ENCODE assay signal across 23 cellular contexts in the genomic region with DNA sequence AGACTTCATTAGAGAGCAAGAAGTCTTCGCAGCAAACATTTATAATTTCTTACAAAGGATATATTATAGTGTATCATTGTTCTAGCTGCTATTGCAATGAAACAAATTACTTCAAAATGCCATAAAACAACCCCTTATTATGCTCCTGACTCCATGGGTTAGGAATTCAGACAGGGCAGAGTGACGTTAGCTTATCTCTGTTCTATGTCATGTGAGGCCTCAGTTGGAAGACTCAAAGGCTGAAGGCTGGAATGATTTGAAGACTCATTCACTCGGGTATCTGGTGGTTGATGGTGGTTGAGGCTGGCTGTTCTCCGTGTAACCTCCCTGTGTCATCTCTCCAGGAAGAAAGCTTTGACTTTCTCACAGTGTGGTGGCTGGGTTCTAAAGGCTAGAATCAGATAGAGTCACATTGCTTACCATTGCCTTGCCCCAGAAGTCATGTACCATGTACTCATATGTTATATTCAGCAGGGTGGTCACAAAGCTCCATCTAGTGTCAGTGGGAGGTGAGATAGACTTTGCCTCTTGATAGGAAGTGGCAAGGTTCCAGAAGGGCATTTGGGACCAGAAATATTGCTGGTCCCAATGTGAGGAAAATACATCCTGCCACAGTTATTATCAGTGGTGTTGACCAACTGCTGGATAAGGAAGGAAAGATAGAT.
DNase-seq lines count a peak whose midpoint lies in the region; ATAC-seq and TF ChIP-seq lines count a peak whose summit lies in the region.
"Had no signal": no experiment of that assay in that cellular context is flagged by ENCODE, and none has a peak within 500 bp of the region (broad histone marks: within the 10 kb centered on the region; RNA-seq: fewer than 3 reads in every experiment).

No MANE protein-coding gene starts in this region.

- no peaks in the 10 kb centered on the region for H3K9me2 ChIP-seq in SK-N-SH

- no peaks in the 10 kb centered on the region for H3K36me3 ChIP-seq in SK-N-SH (replicated peaks in 1 of 2; ENCODE audit: control insufficient read depth in 1 of 2, insufficient read depth in 2 of 2, low read length in 1 of 2)
- H3K36me3 ChIP-seq: SJCRH30 had no signal

- no peaks in the 10 kb centered on the region for H3K9me3 ChIP-seq in SK-N-SH
- H3K9me3 ChIP-seq: SJCRH30 had no signal

- no peak for TF ChIP-seq RAD21 in SK-N-SH (IDR thresholded peaks at IDR 0.05; ENCODE audit: low read length)

- no peaks in the 10 kb centered on the region for H4K20me1 ChIP-seq in SK-N-SH (ENCODE audit: insufficient read depth)

- ATAC-seq in SK-N-SH treated with all-trans-retinoic acid at 6 μM for 48 hours (no peak), HG03521 (IDR thresholded peaks at IDR 0.05; ENCODE audit: unreplicated experiment) (no peak)
- no peak for ATAC-seq in stimulated activated naive CD8-positive, alpha-beta T cell treated with anti-CD3 and anti-CD28 coated beads, Interleukin-15, Interleukin-2, amounts not matched to agents 100 U/mL and 50 U/mL, for 24 hours

- no peak overlapping the region for H2AFZ ChIP-seq in SK-N-SH (ENCODE audit: low read depth)
- H2AFZ ChIP-seq: GM23248, PC-9 had no signal

- H3K4me3 ChIP-seq in SK-N-SH (ENCODE audit: low read depth in 2 of 2, low read length in 1 of 2), result no peak overlapping the region
- H3K4me3 ChIP-seq: GM23248, PC-9, SJCRH30 had no signal

- H3K4me2 ChIP-seq in SK-N-SH, result no peak overlapping the region
- H3K4me2 ChIP-seq: PC-9 had no signal

- no peaks in the 10 kb centered on the region for H3F3A ChIP-seq in SK-N-SH (replicated peaks; ENCODE audit: insufficient read depth)

- no peak for TF ChIP-seq CTCF in SK-N-SH (IDR thresholded peaks at IDR 0.05)

- no peaks in the 10 kb centered on the region for H3K79me2 ChIP-seq in SK-N-SH (ENCODE audit: insufficient read depth)

- no peak for TF ChIP-seq EP300 in SK-N-SH (IDR thresholded peaks at IDR 0.05; ENCODE audit: borderline replicate concordance in 1 of 2, low read depth in 1 of 2, low read length in 1 of 2)

- WGBS in SK-N-SH (ENCODE audit: low lambda C conversion rate), result 12% methylated on average over 4 of the region's 4 CpGs

- H3K4me1 ChIP-seq in SK-N-SH (ENCODE audit: control insufficient read depth in 1 of 2, insufficient read depth in 2 of 2, low read depth in 1 of 2, low read length in 1 of 2), result no peaks in the 10 kb centered on the region
- H3K4me1 ChIP-seq: SJCRH30 had no signal

- DNase-seq in SK-N-SH, result no peak
- DNase-seq in amniotic epithelial cell (ENCODE audit: low read depth), result peak; percentile 32
- peak; percentile 70 for DNase-seq in islet precursor cell
- peak; percentile 13 for DNase-seq in stromal cell of bone marrow (ENCODE audit: low read depth)
- DNase-seq in stimulated activated naive CD8-positive, alpha-beta T cell treated with anti-CD3 and anti-CD28 coated beads, Interleukin-15, Interleukin-2, amounts not matched to agents 100 U/mL and 50 U/mL, for 24 hours, result no peak
- no peak for DNase-seq in mesenteric fat pad (ENCODE audit: low spot score)
- DNase-seq: 8988T; CD4-positive, alpha-beta T cell; DMS153; GF-D8; GM23248; HCEC 1CT; NCI-H1105; NCI-H1694; NCI-H2081 treated with DMSO at 0.1 percent for 48 hours; NCI-H2227 treated with DMSO at 0.1 percent for 48 hours; NCI-H510A treated with DMSO at 0.1 percent for 48 hours; NCI-H82; SJCRH30 had no signal

- CTCF ChIA-PET in SK-N-SH (lab: Yijun Ruan, JAX), result interaction anchor here (0.6 to 1.1 kb wide), 2 partner anchors 40 to 42 kb away, joined by 3 to 4 read pairs; no protein-coding TSS in a partner anchor

- H3K9ac ChIP-seq in SK-N-SH, result no peak overlapping the region
- H3K9ac ChIP-seq: GM23248 had no signal

- POLR2A ChIA-PET in SK-N-SH (lab: Yijun Ruan, JAX), result no interaction called here

- no peak overlapping the region for H3K27ac ChIP-seq in SK-N-SH (ENCODE audit: low read depth in 2 of 2, low read length in 1 of 2)
- H3K27ac ChIP-seq: GM23248, HL-60, PC-9, SJCRH30 had no signal

- H3K27me3 ChIP-seq in SK-N-SH (ENCODE audit: insufficient read depth), result no peaks in the 10 kb centered on the region
- H3K27me3 ChIP-seq: SJCRH30 had no signal

TF ChIP-seq in SK-N-SH treated with all-trans-retinoic acid at 6 μM for 48 hours, 23 proteins besides CTCF, POLR2A, EP300 and RAD21:
- TF ChIP-seq OSR1 (CRISPR knock-in tag; IDR thresholded peaks at IDR 0.05) (no peak), ZFP30 (CRISPR knock-in tag; IDR thresholded peaks at IDR 0.05) (no peak), TCF4 (CRISPR knock-in tag; IDR thresholded peaks at IDR 0.05; ENCODE audit: borderline replicate concordance) (no peak), CREB5 (CRISPR knock-in tag; IDR thresholded peaks at IDR 0.05; ENCODE audit: low read depth) (no peak), ISL1 (CRISPR knock-in tag; IDR thresholded peaks at IDR 0.05) (peak; percentile 53), ARNTL (CRISPR knock-in tag; IDR thresholded peaks at IDR 0.05; ENCODE audit: borderline replicate concordance, low read depth) (no peak)

TF ChIP-seq in SK-N-SH, 30 proteins besides CTCF, POLR2A, EP300 and RAD21:
- TF ChIP-seq, protein P1, sequence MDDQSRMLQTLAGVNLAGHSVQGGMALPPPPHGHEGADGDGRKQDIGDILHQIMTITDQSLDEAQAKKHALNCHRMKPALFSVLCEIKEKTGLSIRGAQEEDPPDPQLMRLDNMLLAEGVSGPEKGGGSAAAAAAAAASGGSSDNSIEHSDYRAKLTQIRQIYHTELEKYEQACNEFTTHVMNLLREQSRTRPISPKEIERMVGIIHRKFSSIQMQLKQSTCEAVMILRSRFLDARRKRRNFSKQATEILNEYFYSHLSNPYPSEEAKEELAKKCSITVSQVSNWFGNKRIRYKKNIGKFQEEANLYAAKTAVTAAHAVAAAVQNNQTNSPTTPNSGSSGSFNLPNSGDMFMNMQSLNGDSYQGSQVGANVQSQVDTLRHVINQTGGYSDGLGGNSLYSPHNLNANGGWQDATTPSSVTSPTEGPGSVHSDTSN (IDR thresholded peaks at IDR 0.05), result no peak
- TF ChIP-seq TAF1 (IDR thresholded peaks at IDR 0.05; ENCODE audit: borderline replicate concordance, low read depth, low read length) (no peak), RXRA (IDR thresholded peaks at IDR 0.05; ENCODE audit: borderline replicate concordance, low read depth) (no peak), POLR2AphosphoS5 (IDR thresholded peaks at IDR 0.05; ENCODE audit: low read depth, low read length) (no peak), CHD2 (IDR thresholded peaks at IDR 0.05; ENCODE audit: low read length, partially characterized antibody) (no peak), GATA2 (CRISPR knock-in tag; IDR thresholded peaks at IDR 0.05) (no peak), TCF12 (IDR thresholded peaks at IDR 0.05) (no peak), REST (IDR thresholded peaks at IDR 0.05; ENCODE audit: low read depth, low read length) (no peak), SIN3A (IDR thresholded peaks at IDR 0.05; ENCODE audit: borderline replicate concordance, low read depth, low read length) (no peak), FOSL2 (IDR thresholded peaks at IDR 0.05; ENCODE audit: borderline replicate concordance, low read depth) (no peak)
- TF ChIP-seq, protein P2, sequence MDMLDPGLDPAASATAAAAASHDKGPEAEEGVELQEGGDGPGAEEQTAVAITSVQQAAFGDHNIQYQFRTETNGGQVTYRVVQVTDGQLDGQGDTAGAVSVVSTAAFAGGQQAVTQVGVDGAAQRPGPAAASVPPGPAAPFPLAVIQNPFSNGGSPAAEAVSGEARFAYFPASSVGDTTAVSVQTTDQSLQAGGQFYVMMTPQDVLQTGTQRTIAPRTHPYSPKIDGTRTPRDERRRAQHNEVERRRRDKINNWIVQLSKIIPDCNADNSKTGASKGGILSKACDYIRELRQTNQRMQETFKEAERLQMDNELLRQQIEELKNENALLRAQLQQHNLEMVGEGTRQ (IDR thresholded peaks at IDR 0.05; ENCODE audit: borderline replicate concordance, low read depth, low read length), result no peak

Comparison
In these comparisons a context has a peak if more than half of its experiments do, and no peak if none do; other contexts are left out.
1. DNase-seq: peak in amniotic epithelial cell (single experiment), islet precursor cell (single experiment) and stromal cell of bone marrow (single experiment); none in SK-N-SH (single experiment), stimulated activated naive CD8-positive, alpha-beta T cell treated with anti-CD3 and anti-CD28 coated beads, Interleukin-15, Interleukin-2, amounts not matched to agents 100 U/mL and 50 U/mL, for 24 hours (single experiment) and mesenteric fat pad (single experiment).